23 cellular contexts compared by ENCODE assay signal in genomic region chr1:168285971-168286628, GRCh38.
"Had no signal": no experiment of that assay in that cellular context is flagged by ENCODE, and none has a peak within 500 bp of the region (broad histone marks: within the 10 kb centered on the region; RNA-seq: fewer than 3 reads in every experiment).

No MANE protein-coding gene starts in this region.

- H3K4me3 ChIP-seq: breast epithelium, coronary artery, neural progenitor cell, prostate gland, right atrium auricular region, thyroid gland had no signal

- FAIRE-seq: endometrium, frontal cortex had no signal

- H3K27me3 ChIP-seq: breast epithelium, neural progenitor cell, right atrium auricular region, thyroid gland had no signal

- H3K27ac ChIP-seq: breast epithelium, coronary artery, neural progenitor cell, prostate gland, right atrium auricular region, thyroid gland had no signal

- H3K9me3 ChIP-seq: breast epithelium, prostate gland, right atrium auricular region, thyroid gland had no signal

- DNase-seq: activated B cell treated with CpG ODN at 0.5 μM for 24 hours; activated CD4-positive, alpha-beta memory T cell treated with anti-CD3 and anti-CD28 coated beads, Interleukin-2, amount 10 ng/mL, durations not matched to agents 7 days and 5 days; activated CD4-positive, alpha-beta T cell treated with anti-CD3 and anti-CD28 coated beads for 4 hours; activated CD8-positive, alpha-beta memory T cell treated with anti-CD3 and anti-CD28 coated beads, Interleukin-2, amount 10 ng/mL, durations not matched to agents 7 days and 5 days; activated naive CD4-positive, alpha-beta T cell treated with anti-CD3 and anti-CD28 coated beads for 36 hours; activated T-cell treated with anti-CD3 and anti-CD28 coated beads, Interleukin-2, amount 50 U/mL, for 24 hours; aorta; erythroblast; hypothalamus; islet precursor cell; left ventricle myocardium superior; naive thymus-derived CD4-positive, alpha-beta T cell; stimulated activated CD4-positive, alpha-beta T cell treated with anti-CD3 and anti-CD28 coated beads, Interleukin-12 subunit alpha, Interleukin-12 subunit beta, amount 100 ng/mL, for 4 hours; stimulated activated CD4-positive, alpha-beta T cell treated with anti-CD3 and anti-CD28 coated beads, Interleukin-1b, Interleukin-23, amount 100 ng/mL, for 48 hours; stimulated activated naive CD4-positive, alpha-beta T cell treated with Interleukin-2 at 50 U/mL for 16 hours had no signal

- H3K4me1 ChIP-seq: breast epithelium, prostate gland, right atrium auricular region had no signal

- ATAC-seq: left ventricle myocardium superior; naive thymus-derived CD4-positive, alpha-beta T cell had no signal

- H3K36me3 ChIP-seq: breast epithelium, neural progenitor cell, prostate gland, right atrium auricular region, thyroid gland had no signal
